12 cellular contexts compared by ENCODE assay signal in the genomic region with DNA sequence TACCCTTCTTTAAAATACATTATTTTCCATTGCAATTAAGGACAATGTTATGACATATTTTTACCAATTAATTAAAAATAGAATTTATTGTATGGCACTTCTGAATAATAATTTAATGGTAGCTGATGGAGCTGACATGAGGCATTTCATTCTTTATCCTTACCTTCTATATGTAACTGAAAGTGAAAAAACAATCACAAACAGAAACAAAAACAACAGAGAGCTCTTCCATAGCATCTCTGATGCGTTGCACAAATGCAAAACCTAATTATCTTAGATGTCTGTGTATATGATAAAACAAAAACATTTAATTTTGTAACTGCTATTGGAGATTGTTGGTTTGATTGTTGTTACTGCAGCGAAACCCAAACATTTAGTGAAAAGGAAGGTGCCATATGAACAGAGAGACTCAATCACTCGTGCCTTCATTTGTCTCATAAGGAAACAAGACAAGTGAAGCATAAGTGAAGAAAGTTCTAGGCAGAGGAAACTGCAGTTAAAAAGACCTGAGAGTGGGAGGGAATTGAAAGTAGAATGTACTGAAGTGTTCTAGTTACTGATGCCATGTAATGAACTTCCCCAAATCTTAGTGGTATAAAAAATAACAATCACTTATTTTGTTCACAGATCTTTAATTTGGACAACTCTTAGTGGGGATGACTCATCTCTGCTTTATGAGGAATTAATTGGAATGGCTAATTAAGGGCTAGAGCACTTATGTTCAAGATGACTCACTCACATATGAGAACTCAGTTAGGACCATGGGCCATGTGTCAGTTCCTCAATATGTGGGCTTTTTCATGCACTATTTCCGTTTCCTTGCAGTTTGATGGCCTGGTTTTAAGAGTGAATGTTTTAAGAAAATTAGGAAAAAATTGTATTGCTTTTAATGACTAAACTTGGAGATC.
DNase-seq lines count a peak whose midpoint lies in the region; ATAC-seq and TF ChIP-seq lines count a peak whose summit lies in the region.
"Had no signal": no experiment of that assay in that cellular context is flagged by ENCODE, and none has a peak within 500 bp of the region (broad histone marks: within the 10 kb centered on the region; RNA-seq: fewer than 3 reads in every experiment).

No MANE protein-coding gene starts in this region.

- no peak for TF ChIP-seq POLR2A in gastrocnemius medialis (IDR thresholded peaks at IDR 0.05)

- peak; percentile 6 for DNase-seq in COLO829 (ENCODE audit: low spot score)
- no peak for DNase-seq in H7
- DNase-seq in gastrocnemius medialis = no peak
- no peak for DNase-seq in NK-92 (lab: John Stamatoyannopoulos, UW; ENCODE audit: unreplicated experiment)
- no peak for DNase-seq in right atrium auricular region (ENCODE audit: low spot score)
- DNase-seq: activated gamma-delta T cell, caudate nucleus, SHP77 treated with DMSO at 0.1 percent for 48 hours had no signal

- in situ Hi-C loops in gastrocnemius medialis (cut with MboI; ENCODE audit: low sequenced_read_pairs in 4 of 4) = no loop called here

- intact Hi-C loops in gastrocnemius medialis (cut with DNase I; ENCODE audit: low total_unique reads) = no loop called here

- no peak for TF ChIP-seq CTCF in gastrocnemius medialis (IDR thresholded peaks at IDR 0.05 in 4 of 5, conservative IDR thresholded peaks at IDR 0.05 in 1 of 5)
- no peak for TF ChIP-seq CTCF in right atrium auricular region (IDR thresholded peaks at IDR 0.05)

- H3K36me3 ChIP-seq in H7 (replicated peaks; ENCODE audit: control insufficient read depth, insufficient read depth, low read length) (no peaks in the 10 kb centered on the region), gastrocnemius medialis (no peaks in the 10 kb centered on the region), right atrium auricular region (no peaks in the 10 kb centered on the region)

- H3K27me3 ChIP-seq in H7 (ENCODE audit: control insufficient read depth, insufficient read depth, low read length) (no peaks in the 10 kb centered on the region), gastrocnemius medialis (no peaks in the 10 kb centered on the region), right atrium auricular region (no peaks in the 10 kb centered on the region)

- no peak overlapping the region for H3K27ac ChIP-seq in gastrocnemius medialis
- no peak overlapping the region for H3K27ac ChIP-seq in right atrium auricular region
- H3K27ac ChIP-seq: skin epidermis had no signal

- H3K9me3 ChIP-seq in gastrocnemius medialis (no peaks in the 10 kb centered on the region), right atrium auricular region (no peaks in the 10 kb centered on the region)

- ATAC-seq in GM19397 (IDR thresholded peaks at IDR 0.05; ENCODE audit: unreplicated experiment) (peak; percentile 56), HG02870 (IDR thresholded peaks at IDR 0.05; ENCODE audit: unreplicated experiment) (peak; percentile 70), HG03571 (IDR thresholded peaks at IDR 0.05; ENCODE audit: unreplicated experiment) (peak; percentile 59), gastrocnemius medialis (no peak)

- H3K4me1 ChIP-seq in gastrocnemius medialis = no peaks in the 10 kb centered on the region
- H3K4me1 ChIP-seq in right atrium auricular region = no peaks in the 10 kb centered on the region

- no peak overlapping the region for H3K4me3 ChIP-seq in H7 (ENCODE audit: insufficient read depth, low read depth, low read length)
- no peak overlapping the region for H3K4me3 ChIP-seq in gastrocnemius medialis
- H3K4me3 ChIP-seq in right atrium auricular region = no peak overlapping the region
- H3K4me3 ChIP-seq: skin epidermis had no signal

Comparison
In these comparisons a context has a peak if more than half of its experiments do, and no peak if none do; other contexts are left out.
1. ATAC-seq: peak in GM19397 (single experiment), HG02870 (single experiment) and HG03571 (single experiment); none in gastrocnemius medialis (0 of 2).